ENCODE assay signal across 26 cellular contexts in genomic region chr7:55472928-55473725, GRCh38.
DNase-seq lines count a peak whose midpoint lies in the region; ATAC-seq and TF ChIP-seq lines count a peak whose summit lies in the region.
"Had no signal": no experiment of that assay in that cellular context is flagged by ENCODE, and none has a peak within 500 bp of the region (broad histone marks: within the 10 kb centered on the region; RNA-seq: fewer than 3 reads in every experiment).

No MANE protein-coding gene starts in this region.

- no peak overlapping the region for H3K14ac ChIP-seq in trophoblast cell (ENCODE audit: low read length)

- H3K79me2 ChIP-seq in DND-41 (ENCODE audit: insufficient read depth, low read length) (peaks cover 27% of the 10 kb centered on the region), trophoblast cell (ENCODE audit: control insufficient read depth, insufficient read depth, low read length, poor library complexity) (no peaks in the 10 kb centered on the region)

- H3K27me3 ChIP-seq in DND-41 (ENCODE audit: insufficient read depth, low read length, poor library complexity) (no peaks in the 10 kb centered on the region), trophoblast cell (ENCODE audit: insufficient read depth, low read length) (no peaks in the 10 kb centered on the region)
- H3K27me3 ChIP-seq: dorsolateral prefrontal cortex had no signal

- no peak for ATAC-seq in DND-41 (ENCODE audit: insufficient read depth, low read depth)
- no peak for ATAC-seq in GM21576 (IDR thresholded peaks at IDR 0.05; ENCODE audit: unreplicated experiment)
- ATAC-seq: left cardiac atrium; stimulated activated memory B cell treated with anti-CD40 and anti-IgM and Interleukin-4, amounts not matched to agents 10 μg/mL and 1 μg/mL and 100 μg/mL, for 72 hours had no signal

- H3K79me1 ChIP-seq in trophoblast cell (ENCODE audit: low read length) = no peaks in the 10 kb centered on the region

- no peak overlapping the region for H2AFZ ChIP-seq in DND-41 (ENCODE audit: low read depth, low read length)
- H2AFZ ChIP-seq in trophoblast cell (ENCODE audit: insufficient read depth, low read length, poor library complexity) = no peak overlapping the region

- no peak overlapping the region for H4K91ac ChIP-seq in trophoblast cell (ENCODE audit: low read depth, low read length)

- H3K36me3 ChIP-seq in DND-41 (ENCODE audit: insufficient read depth, low read length) (peaks cover 47% of the 10 kb centered on the region), trophoblast cell (ENCODE audit: control insufficient read depth in 1 of 2, insufficient read depth in 2 of 2, low read length in 2 of 2) (peaks cover 0 to 2% of the 10 kb centered on the region in 2 experiments)

- H3K18ac ChIP-seq in trophoblast cell (ENCODE audit: low read length) = no peak overlapping the region

- no peaks in the 10 kb centered on the region for H3K9me3 ChIP-seq in DND-41 (ENCODE audit: insufficient read depth, low read length, severe bottlenecking)
- H3K9me3 ChIP-seq in trophoblast cell (ENCODE audit: insufficient read depth, low read depth, low read length) = peaks cover 3% of the 10 kb centered on the region
- H3K9me3 ChIP-seq: thoracic aorta had no signal

- H3K4me3 ChIP-seq in DND-41 (ENCODE audit: low read depth in 1 of 2, low read length in 2 of 2) (no peak overlapping the region), coronary artery (no peak overlapping the region), trophoblast cell (ENCODE audit: low read depth, low read length) (no peak overlapping the region)
- H3K4me3 ChIP-seq: dorsolateral prefrontal cortex, smooth muscle cell, thoracic aorta had no signal

- peaks cover 45% of the 10 kb centered on the region for H4K20me1 ChIP-seq in DND-41 (ENCODE audit: insufficient read depth, low read length)

- H3K23ac ChIP-seq in trophoblast cell (ENCODE audit: low read length) = no peak overlapping the region

- DNase-seq in NCI-H1417 (lab: John Stamatoyannopoulos, UW) (peak in 2 of 3 experiments; percentile 9 to 32), NCI-H1417 treated with DMSO at 0.1 percent for 48 hours (lab: John Stamatoyannopoulos, UW) (no peak), DND-41 (no peak), coronary artery (ENCODE audit: low spot score) (peak; percentile 56), trophoblast cell (peak; percentile 76 to 88), HPDE6-E6E7 (ENCODE audit: extremely low spot score) (no peak), iPS-NIHi7 (ENCODE audit: extremely low spot score) (no peak)
- DNase-seq: activated CD4-positive, alpha-beta T cell treated with anti-CD3 and anti-CD28 coated beads, Interleukin-2, amount 10 ng/mL, durations not matched to agents 24 days and 14 days; DMS53; left cardiac atrium; mesendoderm; NCI-H1048; NCI-H2029 treated with DMSO at 0.1 percent for 48 hours; NCI-H2227 treated with DMSO at 0.1 percent for 48 hours; NCI-H748 treated with DMSO at 0.1 percent for 48 hours; occipital lobe; stimulated activated CD4-positive, alpha-beta T cell treated with anti-CD3 and anti-CD28 coated beads, Interleukin-2, amount 100 ng/mL, for 48 hours had no signal

- no peak overlapping the region for H3K4ac ChIP-seq in trophoblast cell (ENCODE audit: low read depth, low read length)

- H3K27ac ChIP-seq in DND-41 (ENCODE audit: low read length) (peak overlapping the region; percentile 52; the same call in 1 of the 2 replicates), coronary artery (no peak overlapping the region), trophoblast cell (ENCODE audit: low read depth, low read length) (no peak overlapping the region)
- H3K27ac ChIP-seq: 22Rv1, dorsolateral prefrontal cortex, epithelial cell of prostate, RWPE1, thoracic aorta, VCaP had no signal

- no peak overlapping the region for H4K8ac ChIP-seq in trophoblast cell (ENCODE audit: low read depth, low read length)

- no peak overlapping the region for H2AK5ac ChIP-seq in trophoblast cell (ENCODE audit: low read length)

- H3K4me1 ChIP-seq in DND-41 (ENCODE audit: insufficient read depth, low read length) (peaks cover 58% of the 10 kb centered on the region), trophoblast cell (ENCODE audit: control insufficient read depth in 1 of 2, insufficient read depth in 2 of 2, low read length in 2 of 2) (peaks cover 0 to 2% of the 10 kb centered on the region in 2 experiments)

- no peak overlapping the region for H3K4me2 ChIP-seq in DND-41 (ENCODE audit: insufficient read depth, low read length)
- no peak overlapping the region for H3K4me2 ChIP-seq in trophoblast cell (ENCODE audit: low read length)
- H3K4me2 ChIP-seq: smooth muscle cell had no signal

- no peak overlapping the region for H2BK120ac ChIP-seq in trophoblast cell (ENCODE audit: insufficient read depth, low read length, poor library complexity)

- no peak for TF ChIP-seq CTCF in DND-41 (IDR thresholded peaks at IDR 0.05; ENCODE audit: borderline replicate concordance, extremely low read depth, low read length, poor library complexity, severe bottlenecking)
- TF ChIP-seq CTCF in coronary artery (IDR thresholded peaks at IDR 0.05) = no peak

- WGBS in trophoblast cell (ENCODE audit: extremely low coverage, insufficient coverage, insufficient read length) = no CpG with 5 or more reads among the region's 25 CpGs

- H2BK12ac ChIP-seq in trophoblast cell (ENCODE audit: low read length) = no peak overlapping the region

- H2BK5ac ChIP-seq in trophoblast cell (ENCODE audit: low read depth, low read length, poor library complexity) = no peak overlapping the region

- H4K12ac ChIP-seq in trophoblast cell (ENCODE audit: low read depth, low read length) = no peak overlapping the region

- H3K9ac ChIP-seq in DND-41 (ENCODE audit: low read depth, low read length) (no peak overlapping the region), trophoblast cell (ENCODE audit: low read length) (no peak overlapping the region)

Comparison
In these comparisons a context has a peak if more than half of its experiments do, and no peak if none do; other contexts are left out.
1. DNase-seq: peak in NCI-H1417 (2 of 3), coronary artery (single experiment) and trophoblast cell (2 of 2); none in NCI-H1417 treated with DMSO at 0.1 percent for 48 hours (single experiment), DND-41 (single experiment), HPDE6-E6E7 (single experiment) and iPS-NIHi7 (single experiment).